ENCODE assay signal across 18 cellular contexts in the genomic region with DNA sequence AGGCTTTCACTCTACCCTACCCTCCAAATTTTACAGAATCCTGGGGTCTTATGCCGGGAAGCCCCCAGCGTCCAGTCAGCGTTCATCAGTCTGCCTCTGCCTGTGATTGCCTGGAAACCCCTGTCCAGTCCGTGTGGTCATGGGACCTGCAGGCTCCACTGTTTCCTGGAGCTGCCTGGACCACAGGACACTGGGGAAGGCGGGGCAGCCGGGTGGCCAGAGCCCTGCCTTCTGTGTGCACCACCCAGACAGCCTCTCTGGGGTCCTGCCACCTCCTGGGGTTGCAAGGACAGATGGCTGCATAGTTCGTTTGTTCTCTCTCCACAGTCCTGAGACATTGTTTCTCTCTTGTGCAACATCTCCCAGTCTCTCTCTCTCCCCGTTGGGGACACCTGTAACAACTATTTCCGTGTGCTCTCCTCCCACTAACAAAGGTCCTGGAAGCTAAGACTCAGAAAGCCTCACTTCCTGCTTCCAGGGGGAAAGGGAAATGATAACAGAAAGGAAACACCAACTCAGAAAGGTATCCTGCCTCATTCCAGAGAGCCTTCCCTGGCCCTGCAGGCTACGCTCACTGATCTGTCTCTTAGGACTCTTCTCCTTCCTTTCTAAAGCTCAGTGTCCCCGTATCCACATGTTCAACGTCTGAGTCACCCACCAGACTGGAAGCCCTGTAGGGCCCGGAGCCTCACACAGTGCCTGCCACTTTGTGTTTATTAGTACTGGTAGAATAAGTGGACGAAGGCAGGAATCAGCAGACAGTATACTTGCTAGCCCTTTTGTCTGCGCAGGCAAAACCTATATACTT.
DNase-seq lines count a peak whose midpoint lies in the region; ATAC-seq, FAIRE-seq and TF ChIP-seq lines count a peak whose summit lies in the region.
"Had no signal": no experiment of that assay in that cellular context is flagged by ENCODE, and none has a peak within 500 bp of the region (broad histone marks: within the 10 kb centered on the region; RNA-seq: fewer than 3 reads in every experiment).

No MANE protein-coding gene starts in this region.

- H3K9me3 Mint-ChIP-seq in MCF 10A (ENCODE audit: unreplicated experiment) (peaks cover 15% of the 10 kb centered on the region), H9 (peaks cover 9% of the 10 kb centered on the region in 2 experiments)
- peaks cover 15% of the 10 kb centered on the region for H3K9me3 Mint-ChIP-seq in stimulated activated memory B cell treated with anti-CD40 and anti-IgM and Interleukin-4, amounts not matched to agents 10 μg/mL and 1 μg/mL and 100 μg/mL, for 72 hours
- H3K9me3 Mint-ChIP-seq: activated naive CD4-positive, alpha-beta T cell treated with anti-CD3 and anti-CD28 coated beads, Interleukin-2, amount 50 U/mL, for 24 hours had no signal

- DNase-seq in MCF 10A (ENCODE audit: unreplicated experiment): peak; percentile 34
- no peak for DNase-seq in breast epithelium (ENCODE audit: low spot score in 2 of 2)
- DNase-seq in IMR-90: peak; percentile 4
- peak; percentile 29 for DNase-seq in epithelial cell of esophagus (ENCODE audit: low read depth)
- DNase-seq in stomach: no peak
- no peak for DNase-seq in H9
- DNase-seq in kidney: no peak
- DNase-seq: activated CD4-positive, CD25-positive, alpha-beta regulatory T cell treated with anti-CD3 and anti-CD28 coated beads, Interleukin-2, amount 50 U/mL, for 72 hours; activated CD8-positive, alpha-beta memory T cell treated with anti-CD3 and anti-CD28 coated beads for 24 hours; activated T-cell treated with anti-CD3 and anti-CD28 coated beads, Interleukin-2, amount 50 U/mL, for 72 hours; C1 segment of cervical spinal cord; NCI-H1436; T1000; upper lobe of left lung had no signal

- no peak overlapping the region for H2BK5ac ChIP-seq in IMR-90 (ENCODE audit: low read depth, low read length, poor library complexity, severe bottlenecking)
- H2BK5ac ChIP-seq in H9 (ENCODE audit: insufficient read length, low read length): no peak overlapping the region

- H3K18ac ChIP-seq in IMR-90 (ENCODE audit: low read depth, low read length): no peak overlapping the region
- no peak overlapping the region for H3K18ac ChIP-seq in H9 (ENCODE audit: insufficient read length, low read depth, low read length)

- H3K14ac ChIP-seq in IMR-90 (replicated peaks; ENCODE audit: low read depth, low read length) (no peak overlapping the region), H9 (ENCODE audit: insufficient read depth, low read length) (no peak overlapping the region)

- H3K9ac ChIP-seq in IMR-90 (ENCODE audit: low read depth, low read length): no peak overlapping the region
- H3K9ac ChIP-seq in H9 (ENCODE audit: extremely low read depth, insufficient read length, low read length): no peak overlapping the region
- no peak overlapping the region for H3K9ac ChIP-seq in kidney (ENCODE audit: low read length in 2 of 2)

- no peak overlapping the region for H2BK120ac ChIP-seq in IMR-90 (ENCODE audit: low read depth, low read length)
- H2BK120ac ChIP-seq in H9 (ENCODE audit: low read depth, low read length, poor library complexity, severe bottlenecking): no peak overlapping the region

- H3K4me3 Mint-ChIP-seq in MCF 10A (ENCODE audit: unreplicated experiment) (no peak overlapping the region), H9 (no peak overlapping the region)
- H3K4me3 Mint-ChIP-seq in stimulated activated memory B cell treated with anti-CD40 and anti-IgM and Interleukin-4, amounts not matched to agents 10 μg/mL and 1 μg/mL and 100 μg/mL, for 72 hours: no peak overlapping the region
- H3K4me3 Mint-ChIP-seq: activated naive CD4-positive, alpha-beta T cell treated with anti-CD3 and anti-CD28 coated beads, Interleukin-2, amount 50 U/mL, for 24 hours; activated T-cell treated with anti-CD3 and anti-CD28 coated beads, Interleukin-2, amount 50 U/mL, for 72 hours; natural killer cell treated with Interleukin-12 subunit alpha and Interleukin-12 subunit beta and Interleukin-15 and Interleukin-18, amount 100 ng/mL, for 72 hours had no signal

- 77% methylated on average over 6 of the region's 15 CpGs; no CpG with 5 or more reads in 1 of the 2 experiments for WGBS in IMR-90 (ENCODE audit: extremely low coverage in 2 of 2, insufficient read length in 1 of 2), 2 experiments
- WGBS in stomach, 5 donors: 44 to 54% (median 52%) methylated on average over 15 of the region's 15 CpGs
- no CpG with 5 or more reads among the region's 15 CpGs for WGBS in H9 (ENCODE audit: extremely low coverage, insufficient read length, low lambda C conversion rate)

- H3K27ac Mint-ChIP-seq in MCF 10A (ENCODE audit: low read depth, unreplicated experiment) (no peak overlapping the region), H9 (no peak overlapping the region)
- no peak overlapping the region for H3K27ac Mint-ChIP-seq in stimulated activated memory B cell treated with anti-CD40 and anti-IgM and Interleukin-4, amounts not matched to agents 10 μg/mL and 1 μg/mL and 100 μg/mL, for 72 hours
- H3K27ac Mint-ChIP-seq: activated naive CD4-positive, alpha-beta T cell treated with anti-CD3 and anti-CD28 coated beads, Interleukin-2, amount 50 U/mL, for 24 hours; activated T-cell treated with anti-CD3 and anti-CD28 coated beads, Interleukin-2, amount 50 U/mL, for 72 hours; natural killer cell treated with Interleukin-12 subunit alpha and Interleukin-12 subunit beta and Interleukin-15 and Interleukin-18, amount 100 ng/mL, for 72 hours had no signal

- FAIRE-seq in kidney (lab: Jason Lieb, UNC): no peak
- FAIRE-seq: colon had no signal

- H3T11ph ChIP-seq in H9 (ENCODE audit: low read length): no peak overlapping the region

- no peaks in the 10 kb centered on the region for H3K23me2 ChIP-seq in H9 (ENCODE audit: insufficient read length, low read depth, low read length, poor library complexity, severe bottlenecking)

- H3K9me3 ChIP-seq in breast epithelium (peaks cover 10 to 32% of the 10 kb centered on the region in 2 donors), IMR-90 (ENCODE audit: control insufficient read depth, insufficient read depth, low read length) (peaks cover 5% of the 10 kb centered on the region; the same call in 1 of the 2 replicates), stomach (peaks cover 5 to 38% (median 12%) of the 10 kb centered on the region in 4 donors), H9 (ENCODE audit: control insufficient read depth, low read depth, low read length) (peaks cover 5% of the 10 kb centered on the region), kidney (ENCODE audit: control insufficient read depth in 1 of 2, low read length in 2 of 2) (peaks cover 0 to 15% of the 10 kb centered on the region in 2 donors)

- H4K5ac ChIP-seq in IMR-90 (ENCODE audit: low read depth, low read length): no peak overlapping the region
- H4K5ac ChIP-seq in H9 (ENCODE audit: insufficient read length, low read depth, low read length): no peak overlapping the region

- H3K36me3 Mint-ChIP-seq in MCF 10A (ENCODE audit: insufficient read depth, unreplicated experiment) (no peaks in the 10 kb centered on the region), H9 (ENCODE audit: insufficient read depth in 1 of 3, low read depth in 3 of 3) (peaks cover under 1 to 4% (median 3%) of the 10 kb centered on the region in 3 experiments; a peak in 5 of 7 replicates)
- H3K36me3 Mint-ChIP-seq in stimulated activated memory B cell treated with anti-CD40 and anti-IgM and Interleukin-4, amounts not matched to agents 10 μg/mL and 1 μg/mL and 100 μg/mL, for 72 hours: no peaks in the 10 kb centered on the region
- H3K36me3 Mint-ChIP-seq: activated naive CD4-positive, alpha-beta T cell treated with anti-CD3 and anti-CD28 coated beads, Interleukin-2, amount 50 U/mL, for 24 hours had no signal

- H3K4me1 Mint-ChIP-seq in MCF 10A (ENCODE audit: insufficient read depth, unreplicated experiment): peaks cover 9% of the 10 kb centered on the region
- no peaks in the 10 kb centered on the region for H3K4me1 Mint-ChIP-seq in stimulated activated memory B cell treated with anti-CD40 and anti-IgM and Interleukin-4, amounts not matched to agents 10 μg/mL and 1 μg/mL and 100 μg/mL, for 72 hours
- H3K4me1 Mint-ChIP-seq in H9: peaks cover 0 to 7% of the 10 kb centered on the region in 2 experiments; a peak in 2 of 4 replicates
- H3K4me1 Mint-ChIP-seq: activated naive CD4-positive, alpha-beta T cell treated with anti-CD3 and anti-CD28 coated beads, Interleukin-2, amount 50 U/mL, for 24 hours had no signal

- H4K8ac ChIP-seq in IMR-90 (ENCODE audit: low read depth in 2 of 2, low read length in 2 of 2) (no peak overlapping the region), H9 (replicated peaks; ENCODE audit: insufficient read length, low read depth, low read length) (no peak overlapping the region)

- H2AFZ ChIP-seq in IMR-90 (replicated peaks; ENCODE audit: low read length, poor library complexity) (peak overlapping the region; percentile 3), H9 (ENCODE audit: low read length) (no peak overlapping the region)

- dilution Hi-C loops in IMR-90 (cut with HindIII; ENCODE audit: low sequenced_read_pairs, unreplicated experiment): no loop called here

- H3K79me2 ChIP-seq in H9 (ENCODE audit: insufficient read depth, low read length): no peaks in the 10 kb centered on the region

- no peaks in the 10 kb centered on the region for H3K9me1 ChIP-seq in IMR-90 (ENCODE audit: insufficient read depth, low read length)

- no peaks in the 10 kb centered on the region for H3K79me1 ChIP-seq in IMR-90 (ENCODE audit: low read depth in 1 of 2, low read length in 2 of 2)
- no peaks in the 10 kb centered on the region for H3K79me1 ChIP-seq in H9 (ENCODE audit: insufficient read depth, low read depth, low read length, poor library complexity, severe bottlenecking)

- H3K4me3 ChIP-seq in breast epithelium: no peak overlapping the region
- H3K4me3 ChIP-seq in IMR-90 (ENCODE audit: insufficient read depth, low read depth, low read length): no peak overlapping the region
- no peak overlapping the region for H3K4me3 ChIP-seq in epithelial cell of esophagus (ENCODE audit: low read length)
- no peak overlapping the region for H3K4me3 ChIP-seq in stomach
- no peak overlapping the region for H3K4me3 ChIP-seq in kidney (ENCODE audit: low read length in 2 of 2)
- H3K4me3 ChIP-seq: upper lobe of left lung had no signal

- CTCF ChIA-PET in MCF 10A (lab: Yijun Ruan, JAX): interaction anchor here (0.7 kb wide), 2 partner anchors 1139 to 1192 kb away, joined by 4 to 6 read pairs; no protein-coding TSS in a partner anchor
- CTCF ChIA-PET in IMR-90 (lab: Yijun Ruan, JAX): interaction anchor here (0.7 kb wide), 1 partner anchor 39 kb away, joined by 4 read pairs; no protein-coding TSS in a partner anchor

- no peak for TF ChIP-seq CTCF in MCF 10A (IDR thresholded peaks at IDR 0.05; ENCODE audit: unreplicated experiment)
- TF ChIP-seq CTCF in breast epithelium (IDR thresholded peaks at IDR 0.05): no peak
- no peak for TF ChIP-seq CTCF in IMR-90 (conservative IDR thresholded peaks at IDR 0.05; ENCODE audit: low read depth, low read length)
- TF ChIP-seq CTCF in epithelial cell of esophagus (IDR thresholded peaks at IDR 0.05; ENCODE audit: insufficient read depth, low read depth, low read length, missing control alignments): no peak
- no peak for TF ChIP-seq CTCF in stomach (IDR thresholded peaks at IDR 0.05)
- TF ChIP-seq CTCF in H9 (conservative IDR thresholded peaks at IDR 0.05): no peak
- TF ChIP-seq CTCF in kidney (IDR thresholded peaks at IDR 0.05; ENCODE audit: borderline replicate concordance, extremely low read depth, insufficient read depth): no peak

- peak; percentile 42 for ATAC-seq in IMR-90 (ENCODE audit: low read depth)
- peak; percentile 22 for ATAC-seq in stimulated activated memory B cell treated with anti-CD40 and anti-IgM and Interleukin-4, amounts not matched to agents 10 μg/mL and 1 μg/mL and 100 μg/mL, for 72 hours
- ATAC-seq: activated T-cell treated with anti-CD3 and anti-CD28 coated beads, Interleukin-2, amount 50 U/mL, for 72 hours had no signal

- H2AK9ac ChIP-seq in IMR-90 (replicated peaks; ENCODE audit: low read depth, low read length, poor library complexity): no peak overlapping the region

- H4K20me1 ChIP-seq in IMR-90 (ENCODE audit: insufficient read depth, low read length): no peaks in the 10 kb centered on the region
- no peaks in the 10 kb centered on the region for H4K20me1 ChIP-seq in H9 (ENCODE audit: control insufficient read depth, insufficient read depth, insufficient read length)

- H3K4ac ChIP-seq in IMR-90 (ENCODE audit: low read depth, low read length) (no peak overlapping the region), H9 (ENCODE audit: low read depth, low read length) (no peak overlapping the region)

- TF ChIP-seq EP300 in stomach (IDR thresholded peaks at IDR 0.05): no peak

- H2BK15ac ChIP-seq in IMR-90 (ENCODE audit: low read depth, low read length) (no peak overlapping the region), H9 (ENCODE audit: low read depth, low read length) (no peak overlapping the region)

- intact Hi-C loops in MCF 10A (cut with micrococcal nuclease): no loop called here
- intact Hi-C loops in breast epithelium (cut with DNase I; ENCODE audit: low total_unique reads): no loop called here
- intact Hi-C loops in IMR-90 (cut with micrococcal nuclease): no loop called here
- intact Hi-C loops in stomach (cut with DNase I; ENCODE audit: low total_unique reads): no loop called here
- intact Hi-C loops in kidney (cut with DNase I): no loop called here

- no TSS peak for BruUV-seq in MCF 10A (replicated peaks; lab: Mats Ljungman, UMichigan)
- BruUV-seq in IMR-90 (replicated peaks; lab: Mats Ljungman, UMichigan): no TSS peak

- no peak overlapping the region for H3K27ac ChIP-seq in breast epithelium
- H3K27ac ChIP-seq in IMR-90 (ENCODE audit: insufficient read depth, low read length): no peak overlapping the region
- H3K27ac ChIP-seq in stomach: no peak overlapping the region
- no peak overlapping the region for H3K27ac ChIP-seq in H9 (ENCODE audit: insufficient read length, low read depth, low read length)
- H3K27ac ChIP-seq in kidney (ENCODE audit: low read depth in 2 of 2, low read length in 2 of 2): no peak overlapping the region
- H3K27ac ChIP-seq: upper lobe of left lung had no signal

- no peak overlapping the region for H2AK5ac ChIP-seq in IMR-90 (ENCODE audit: low read depth, low read length)
- no peak overlapping the region for H2AK5ac ChIP-seq in H9 (ENCODE audit: insufficient read length, low read length)

- no peak overlapping the region for H2BK20ac ChIP-seq in IMR-90 (ENCODE audit: low read depth, low read length)
- H2BK20ac ChIP-seq in H9 (ENCODE audit: low read depth, low read length, poor library complexity, severe bottlenecking): no peak overlapping the region

- POLR2A ChIA-PET in MCF 10A (lab: Yijun Ruan, JAX): interaction anchor here (0.7 kb wide), 1 partner anchor 607 kb away, joined by 8 read pairs; no protein-coding TSS in a partner anchor
- POLR2A ChIA-PET in IMR-90 (lab: Charles Lee; ENCODE audit: unreplicated experiment): interaction anchor here (0.7 kb wide), 1 partner anchor 513 kb away, joined by 4 read pairs; no protein-coding TSS in a partner anchor

- no peak overlapping the region for H2BK12ac ChIP-seq in H9 (ENCODE audit: insufficient read length, low read depth, low read length)

- H3K27me3 ChIP-seq in breast epithelium (no peaks in the 10 kb centered on the region), IMR-90 (ENCODE audit: control insufficient read depth, insufficient read depth, low read length) (peaks cover 2% of the 10 kb centered on the region), stomach (no peaks in the 10 kb centered on the region), H9 (ENCODE audit: insufficient read depth, low read length) (no peaks in the 10 kb centered on the region)
- H3K27me3 ChIP-seq: upper lobe of left lung had no signal

- in situ Hi-C loops in IMR-90 (cut with MboI; ENCODE audit: low sequenced_read_pairs): no loop called here

- H3K4me2 ChIP-seq in IMR-90 (ENCODE audit: low read depth, low read length): no peak overlapping the region
- H3K4me2 ChIP-seq in H9 (ENCODE audit: insufficient read depth, insufficient read length, low read length): no peak overlapping the region

- H3K56ac ChIP-seq in IMR-90 (ENCODE audit: extremely low read depth, insufficient read depth, low read length): no peak overlapping the region
- H3K56ac ChIP-seq in H9 (ENCODE audit: insufficient read length, low read depth, low read length): no peak overlapping the region

- H3K23ac ChIP-seq in IMR-90 (ENCODE audit: low read depth, low read length) (no peak overlapping the region), H9 (ENCODE audit: insufficient read length, low read depth, low read length) (no peak overlapping the region)

- H3K4me1 ChIP-seq in breast epithelium (no peaks in the 10 kb centered on the region), IMR-90 (ENCODE audit: control insufficient read depth, insufficient read depth, low read length) (no peaks in the 10 kb centered on the region), stomach (no peaks in the 10 kb centered on the region), H9 (ENCODE audit: insufficient read depth, low read length) (no peaks in the 10 kb centered on the region), kidney (ENCODE audit: control insufficient read depth in 1 of 2, insufficient read depth in 1 of 2, low read depth in 1 of 2, low read length in 2 of 2) (no peaks in the 10 kb centered on the region)
- H3K4me1 ChIP-seq: upper lobe of left lung had no signal

- no peaks in the 10 kb centered on the region for H3K27me3 Mint-ChIP-seq in MCF 10A (ENCODE audit: insufficient read depth, unreplicated experiment)
- H3K27me3 Mint-ChIP-seq in stimulated activated memory B cell treated with anti-CD40 and anti-IgM and Interleukin-4, amounts not matched to agents 10 μg/mL and 1 μg/mL and 100 μg/mL, for 72 hours: peaks cover 17% of the 10 kb centered on the region
- no peaks in the 10 kb centered on the region; the same call in 1 of the 2 replicates for H3K27me3 Mint-ChIP-seq in H9 (ENCODE audit: low read depth)
- H3K27me3 Mint-ChIP-seq: activated naive CD4-positive, alpha-beta T cell treated with anti-CD3 and anti-CD28 coated beads, Interleukin-2, amount 50 U/mL, for 24 hours had no signal

- H3K36me3 ChIP-seq in breast epithelium (no peaks in the 10 kb centered on the region), IMR-90 (ENCODE audit: control insufficient read depth, insufficient read depth, low read length) (no peaks in the 10 kb centered on the region), stomach (no peaks in the 10 kb centered on the region), kidney (ENCODE audit: control insufficient read depth in 1 of 2, insufficient read depth in 2 of 2, low read length in 2 of 2) (no peaks in the 10 kb centered on the region)
- H3K36me3 ChIP-seq: upper lobe of left lung had no signal

- no peak for TF ChIP-seq RAD21 in IMR-90 (IDR thresholded peaks at IDR 0.05; ENCODE audit: low read length)

- H4K91ac ChIP-seq in IMR-90 (ENCODE audit: insufficient read depth, low read depth, low read length): no peak overlapping the region
- no peak overlapping the region for H4K91ac ChIP-seq in H9 (ENCODE audit: insufficient read length, low read depth, low read length)

- no peak for TF ChIP-seq POLR2A in breast epithelium (IDR thresholded peaks at IDR 0.05)
- no peak for TF ChIP-seq POLR2A in IMR-90 (IDR thresholded peaks at IDR 0.05; ENCODE audit: low read depth, low read length)
- TF ChIP-seq POLR2A in stomach (IDR thresholded peaks at IDR 0.05): no peak

Comparison
In these comparisons a context has a peak if more than half of its experiments do, and no peak if none do; other contexts are left out.
1. DNase-seq: peak in MCF 10A (single experiment), IMR-90 (single experiment) and epithelial cell of esophagus (single experiment); none in breast epithelium (0 of 2), stomach (single experiment), H9 (single experiment) and kidney (single experiment).